ENCODE assay signal across 30 cellular contexts in the genomic region with DNA sequence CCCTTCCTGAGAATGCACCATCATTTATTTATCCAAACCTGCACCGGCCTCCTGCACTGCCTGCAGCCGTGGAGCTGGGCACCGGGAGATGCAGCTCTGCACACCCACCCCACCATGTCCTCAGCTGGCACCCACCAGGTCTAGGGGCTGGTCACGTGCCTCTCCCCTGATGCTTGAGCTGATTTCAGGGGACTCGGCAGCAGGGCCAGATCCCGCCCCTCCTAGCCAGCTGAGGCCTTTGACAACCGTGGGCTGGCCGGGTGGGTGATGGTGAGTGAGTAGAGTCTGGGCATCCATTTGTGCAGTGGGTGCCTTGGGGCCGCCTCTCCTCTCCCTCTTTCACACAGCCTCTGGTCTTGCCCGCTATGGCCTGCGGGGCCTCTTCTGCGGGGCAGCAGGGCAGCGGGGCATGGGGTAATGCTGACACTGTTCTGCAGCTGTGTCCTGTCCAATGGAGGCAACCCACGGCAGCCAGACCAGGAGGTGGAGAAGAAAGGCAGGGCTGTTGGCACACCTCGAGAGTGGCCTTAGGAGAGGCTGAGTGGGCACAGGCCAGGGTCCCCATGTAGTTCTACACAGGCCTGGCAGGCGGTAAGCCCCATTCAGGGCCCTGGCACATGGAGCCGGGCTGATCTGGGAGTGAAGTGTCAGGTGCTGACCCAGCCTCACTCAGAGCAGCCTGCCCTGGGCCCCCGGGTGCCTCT. TPM values are rescaled to one million over a fixed set of nuclear protein-coding genes. Genes with fewer than 3 reads are reported as not detected.
"Had no signal": no experiment of that assay in that cellular context is flagged by ENCODE, and none has a peak within 500 bp of the region (broad histone marks: within the 10 kb centered on the region; RNA-seq: fewer than 3 reads in every experiment).

No MANE protein-coding gene starts in this region.

- DNase-seq: colonic mucosa; effector CD8-positive, alpha-beta T cell; foreskin keratinocyte; left cardiac atrium; left ventricle myocardium inferior; lower lobe of right lung; naive thymus-derived CD8-positive, alpha-beta T cell; nephron progenitor cell; stimulated activated CD4-positive, alpha-beta T cell treated with anti-CD3 and anti-CD28 coated beads, Interleukin-12 subunit alpha, Interleukin-12 subunit beta, amount 100 ng/mL, for 4 hours; stimulated activated CD4-positive, alpha-beta T cell treated with anti-CD3 and anti-CD28 coated beads, Interleukin-1b, Interleukin-23, amount 100 ng/mL, for 48 hours; stimulated activated CD4-positive, alpha-beta T cell treated with anti-CD3 and anti-CD28 coated beads, Interleukin-4, amount 100 ng/mL, for 1 hour; stimulated activated CD8-positive, alpha-beta memory T cell treated with anti-CD3 and anti-CD28 coated beads, Interleukin-4, amount 100 ng/mL, for 48 hours; stimulated activated naive CD4-positive, alpha-beta T cell; stimulated activated naive CD8-positive, alpha-beta T cell treated with anti-CD3 and anti-CD28 coated beads, Interleukin-15, amount 100 ng/mL, for 72 hours; transverse colon; upper lobe of right lung had no signal

- H3K4me3 Mint-ChIP-seq: dendritic cell treated with granulocyte-macrophage colony-stimulating factor and Interleukin-4, amounts not matched to agents 40 ng/mL and 50 ng/mL, for 4 days; nephron progenitor cell; stimulated activated naive CD8-positive, alpha-beta T cell treated with anti-CD3 and anti-CD28 coated beads, Interleukin-15, amount 100 ng/mL, for 72 hours had no signal

- H3K4me1 Mint-ChIP-seq: nephron progenitor cell had no signal

- H3K4me3 ChIP-seq: colonic mucosa, esophagus muscularis mucosa, gastroesophageal sphincter, heart left ventricle, hepatocyte, left ventricle myocardium inferior, lower lobe of right lung, pancreas, smooth muscle cell, suprapubic skin, transverse colon, upper lobe of right lung, vagina had no signal

- H3K9me3 ChIP-seq: colonic mucosa, esophagus muscularis mucosa, lower lobe of right lung, neutrophil, pancreas, suprapubic skin, transverse colon, upper lobe of right lung, vagina had no signal

- FAIRE-seq: endothelial cell of umbilical vein, pancreas had no signal

- ATAC-seq: foreskin keratinocyte; gastroesophageal sphincter; heart left ventricle; left cardiac atrium; lower lobe of right lung; naive thymus-derived CD8-positive, alpha-beta T cell; pancreas; sciatic nerve; stimulated activated naive CD8-positive, alpha-beta T cell treated with anti-CD3 and anti-CD28 coated beads, Interleukin-15, amount 100 ng/mL, for 72 hours; upper lobe of right lung had no signal

- H3K9me3 Mint-ChIP-seq: dendritic cell treated with granulocyte-macrophage colony-stimulating factor and Interleukin-4, amounts not matched to agents 40 ng/mL and 50 ng/mL, for 4 days; nephron progenitor cell had no signal

- H3K27ac Mint-ChIP-seq: dendritic cell treated with granulocyte-macrophage colony-stimulating factor and Interleukin-4, amounts not matched to agents 40 ng/mL and 50 ng/mL, for 4 days; naive thymus-derived CD8-positive, alpha-beta T cell; nephron progenitor cell; stimulated activated naive CD8-positive, alpha-beta T cell treated with anti-CD3 and anti-CD28 coated beads, Interleukin-15, amount 100 ng/mL, for 72 hours had no signal

- H3K27ac ChIP-seq: colonic mucosa, esophagus muscularis mucosa, foreskin keratinocyte, gastroesophageal sphincter, heart left ventricle, hepatocyte, left ventricle myocardium inferior, lower lobe of right lung, neutrophil, suprapubic skin, transverse colon, upper lobe of right lung, vagina had no signal

- H3K36me3 Mint-ChIP-seq: naive thymus-derived CD8-positive, alpha-beta T cell had no signal

- H3K36me3 ChIP-seq: colonic mucosa, esophagus muscularis mucosa, gastroesophageal sphincter, heart left ventricle, left ventricle myocardium inferior, lower lobe of right lung, neutrophil, pancreas, suprapubic skin, transverse colon, upper lobe of right lung, vagina had no signal

- H3K4me1 ChIP-seq: colonic mucosa, foreskin keratinocyte had no signal

RNA-seq across cellular contexts. Expression of a gene that starts 38.5 kb away (rescaled TPM):
- total RNA-seq: endothelial cell of umbilical vein, fibroblast of lung, pulmonary artery endothelial cell had no signal
- polyA plus RNA-seq: endothelial cell of umbilical vein, smooth muscle cell had no signal
